Comparison of ENCODE assay signal across 16 cellular contexts in the genomic region with DNA sequence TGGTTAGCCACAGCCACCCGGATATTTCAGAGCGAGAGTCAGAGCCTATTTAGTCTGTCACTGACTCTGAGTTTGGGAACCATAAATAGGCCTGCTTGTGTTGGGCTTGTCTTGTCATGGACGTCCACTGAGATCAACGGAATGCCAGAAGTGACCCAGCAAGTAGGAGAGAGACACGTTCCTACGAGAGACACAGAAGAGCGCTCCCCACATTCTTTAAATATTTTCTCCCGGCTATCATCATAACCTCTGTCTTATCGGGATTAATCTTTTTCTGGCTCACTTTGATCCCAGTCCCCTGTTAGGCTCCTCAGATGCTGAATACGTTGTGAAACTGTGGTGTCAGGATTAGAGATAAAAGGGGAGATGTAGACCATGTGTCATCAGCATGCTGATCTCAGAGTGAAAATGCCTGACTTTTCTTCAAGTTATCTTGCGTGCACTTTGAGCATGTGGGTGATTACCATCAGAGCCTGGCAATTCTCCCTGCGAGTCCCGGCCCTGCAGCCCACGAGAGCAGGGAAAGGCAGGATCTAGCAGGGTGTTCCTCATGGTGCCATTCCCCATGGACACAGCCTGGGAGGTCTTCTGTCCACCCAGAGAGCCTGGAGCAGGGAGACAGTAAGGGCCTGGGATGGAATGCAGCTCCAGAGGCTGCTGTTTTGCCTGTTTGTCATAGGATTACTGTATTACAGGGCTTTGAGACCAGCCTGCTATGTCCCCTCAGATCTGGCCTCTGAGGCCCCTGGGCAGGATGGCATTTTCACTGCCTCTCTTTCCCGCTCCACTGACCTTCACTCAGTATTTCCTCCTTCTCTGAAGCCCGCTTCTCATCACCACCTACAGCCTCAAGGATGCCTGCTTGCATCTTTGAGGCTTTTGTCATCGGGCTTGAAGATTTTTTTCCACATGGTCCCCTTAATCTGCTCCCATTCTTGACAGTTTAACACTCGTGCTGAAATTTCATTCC. TPM values are rescaled to one million over a fixed set of nuclear protein-coding genes. Genes with fewer than 3 reads are reported as not detected.
DNase-seq lines count a peak whose midpoint lies in the region; ATAC-seq, FAIRE-seq and TF ChIP-seq lines count a peak whose summit lies in the region.
"Had no signal": no experiment of that assay in that cellular context is flagged by ENCODE, and none has a peak within 500 bp of the region (broad histone marks: within the 10 kb centered on the region; RNA-seq: fewer than 3 reads in every experiment).

No MANE protein-coding gene starts in this region.

- H3K27me3 Mint-ChIP-seq in mesothelial cell of epicardium (ENCODE audit: low read depth) = no peaks in the 10 kb centered on the region
- H3K27me3 Mint-ChIP-seq: activated naive CD8-positive, alpha-beta T cell treated with anti-CD3 and anti-CD28 coated beads, Interleukin-2, amount 10 ng/mL, durations not matched to agents 7 days and 5 days; IgD-negative memory B cell had no signal

- POLR2A ChIA-PET in A549 (lab: Yijun Ruan, JAX) = no interaction called here

- DNase-seq in A549 (ENCODE audit: low read depth in 1 of 2, low spot score in 1 of 2) (peak; percentile 25 to 79), HTR-8/SVneo (ENCODE audit: insufficient read length, low spot score) (peak; percentile 62), bronchial epithelial cell (ENCODE audit: low read depth) (peak; percentile 5), mesothelial cell of epicardium (ENCODE audit: low spot score in 2 of 2, unreplicated experiment in 2 of 2) (peak in 1 of 2 experiments; percentile 50), NCI-H82 treated with DMSO at 0.1 percent for 48 hours (lab: John Stamatoyannopoulos, UW; ENCODE audit: unreplicated experiment) (no peak)
- DNase-seq in stimulated activated CD4-positive, alpha-beta T cell treated with anti-CD3 and anti-CD28 coated beads, Interleukin-4, amount 100 ng/mL, for 24 hours = no peak
- DNase-seq: activated CD8-positive, alpha-beta memory T cell treated with anti-CD3 and anti-CD28 coated beads for 24 hours; activated naive CD8-positive, alpha-beta T cell treated with anti-CD3 and anti-CD28 coated beads, Interleukin-2, amount 10 ng/mL, durations not matched to agents 7 days and 5 days; esophagus squamous epithelium; NCI-H2171 treated with DMSO at 0.1 percent for 48 hours; stimulated activated CD4-positive, alpha-beta T cell treated with anti-CD3 and anti-CD28 coated beads, Interleukin-4, amount 100 ng/mL, for 1 hour; thyroid gland had no signal

- peak overlapping the region; percentile 32 for H3K4me3 Mint-ChIP-seq in mesothelial cell of epicardium
- H3K4me3 Mint-ChIP-seq: activated naive CD8-positive, alpha-beta T cell treated with anti-CD3 and anti-CD28 coated beads, Interleukin-2, amount 10 ng/mL, durations not matched to agents 7 days and 5 days had no signal

- CTCF ChIA-PET in A549 (lab: Yijun Ruan, JAX) = no interaction called here

- TF ChIP-seq RAD21 in A549 (conservative IDR thresholded peaks at IDR 0.05 in 1 of 2, IDR thresholded peaks at IDR 0.05 in 1 of 2) = peak in 1 of 2 experiments; percentile 48; a peak in 4 of 5 replicates

- H3K4me2 ChIP-seq in A549 = peak overlapping the region; percentile 54

- H3K4me1 ChIP-seq in A549 = peaks cover 45% of the 10 kb centered on the region
- H3K4me1 ChIP-seq: thyroid gland had no signal

- H3K27ac ChIP-seq in A549 = peak overlapping the region; percentile 90 to 91
- H3K27ac ChIP-seq: esophagus squamous epithelium, SK-N-MC, thyroid gland had no signal

- peak; percentile 81 to 84 for ATAC-seq in A549
- ATAC-seq in HG03432 (IDR thresholded peaks at IDR 0.05; ENCODE audit: unreplicated experiment) = no peak
- ATAC-seq in GM18858 (IDR thresholded peaks at IDR 0.05; ENCODE audit: unreplicated experiment) = no peak

- H3K4me1 Mint-ChIP-seq in mesothelial cell of epicardium = peaks cover 59% of the 10 kb centered on the region
- H3K4me1 Mint-ChIP-seq: activated naive CD8-positive, alpha-beta T cell treated with anti-CD3 and anti-CD28 coated beads, Interleukin-2, amount 10 ng/mL, durations not matched to agents 7 days and 5 days; IgD-negative memory B cell had no signal

- 27% methylated on average over 16 of the region's 18 CpGs for WGBS in A549 (ENCODE audit: missing lambda C conversion rate)

- H3K36me3 Mint-ChIP-seq in mesothelial cell of epicardium = peaks cover 4% of the 10 kb centered on the region
- H3K36me3 Mint-ChIP-seq: activated naive CD8-positive, alpha-beta T cell treated with anti-CD3 and anti-CD28 coated beads, Interleukin-2, amount 10 ng/mL, durations not matched to agents 7 days and 5 days; IgD-negative memory B cell had no signal

- H3K27ac Mint-ChIP-seq in mesothelial cell of epicardium = peak overlapping the region; percentile 98
- H3K27ac Mint-ChIP-seq: activated naive CD8-positive, alpha-beta T cell treated with anti-CD3 and anti-CD28 coated beads, Interleukin-2, amount 10 ng/mL, durations not matched to agents 7 days and 5 days had no signal

- no peak for TF ChIP-seq CTCF in A549 (IDR thresholded peaks at IDR 0.05)
- TF ChIP-seq CTCF in bronchial epithelial cell (IDR thresholded peaks at IDR 0.05; ENCODE audit: insufficient read depth, low read length, severe bottlenecking) = no peak
- no peak for TF ChIP-seq CTCF in mesothelial cell of epicardium (IDR thresholded peaks at IDR 0.05; ENCODE audit: unreplicated experiment)

- TF ChIP-seq EP300 in A549 (IDR thresholded peaks at IDR 0.05) = peak; percentile 77 to 97; a peak in 4 of 5 replicates

- H3K27me3 ChIP-seq in bronchial epithelial cell (ENCODE audit: control insufficient read depth, insufficient read depth, low read length) = no peaks in the 10 kb centered on the region
- H3K27me3 ChIP-seq: esophagus squamous epithelium, thyroid gland had no signal

- H3K4me3 ChIP-seq in A549 = no peak overlapping the region
- H3K4me3 ChIP-seq in bronchial epithelial cell (ENCODE audit: low read depth, low read length) = no peak overlapping the region
- H3K4me3 ChIP-seq: esophagus squamous epithelium, SK-N-MC, thyroid gland had no signal

- no peaks in the 10 kb centered on the region for H3K9me3 ChIP-seq in A549
- H3K9me3 ChIP-seq: esophagus squamous epithelium, thyroid gland had no signal

- H3K36me3 ChIP-seq in bronchial epithelial cell (ENCODE audit: control insufficient read depth, insufficient read depth, low read length) = no peaks in the 10 kb centered on the region
- H3K36me3 ChIP-seq: esophagus squamous epithelium, thyroid gland had no signal

- peaks cover 3% of the 10 kb centered on the region for H3K9me3 Mint-ChIP-seq in mesothelial cell of epicardium

- peak; percentile 18 for FAIRE-seq in A549 (lab: Jason Lieb, UNC)
- FAIRE-seq in HTR-8/SVneo (lab: Jason Lieb, UNC) = peak; percentile 88
- FAIRE-seq in bronchial epithelial cell (lab: Jason Lieb, UNC) = no peak

- no peak for TF ChIP-seq POLR2A in A549 (IDR thresholded peaks at IDR 0.05; ENCODE audit: low read length)

TF ChIP-seq in A549, 52 proteins besides CTCF, POLR2A, EP300 and RAD21 (continues in another document):
- TF ChIP-seq, protein P1, sequence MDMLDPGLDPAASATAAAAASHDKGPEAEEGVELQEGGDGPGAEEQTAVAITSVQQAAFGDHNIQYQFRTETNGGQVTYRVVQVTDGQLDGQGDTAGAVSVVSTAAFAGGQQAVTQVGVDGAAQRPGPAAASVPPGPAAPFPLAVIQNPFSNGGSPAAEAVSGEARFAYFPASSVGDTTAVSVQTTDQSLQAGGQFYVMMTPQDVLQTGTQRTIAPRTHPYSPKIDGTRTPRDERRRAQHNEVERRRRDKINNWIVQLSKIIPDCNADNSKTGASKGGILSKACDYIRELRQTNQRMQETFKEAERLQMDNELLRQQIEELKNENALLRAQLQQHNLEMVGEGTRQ (IDR thresholded peaks at IDR 0.05) = no peak
- TF ChIP-seq, protein P2, sequence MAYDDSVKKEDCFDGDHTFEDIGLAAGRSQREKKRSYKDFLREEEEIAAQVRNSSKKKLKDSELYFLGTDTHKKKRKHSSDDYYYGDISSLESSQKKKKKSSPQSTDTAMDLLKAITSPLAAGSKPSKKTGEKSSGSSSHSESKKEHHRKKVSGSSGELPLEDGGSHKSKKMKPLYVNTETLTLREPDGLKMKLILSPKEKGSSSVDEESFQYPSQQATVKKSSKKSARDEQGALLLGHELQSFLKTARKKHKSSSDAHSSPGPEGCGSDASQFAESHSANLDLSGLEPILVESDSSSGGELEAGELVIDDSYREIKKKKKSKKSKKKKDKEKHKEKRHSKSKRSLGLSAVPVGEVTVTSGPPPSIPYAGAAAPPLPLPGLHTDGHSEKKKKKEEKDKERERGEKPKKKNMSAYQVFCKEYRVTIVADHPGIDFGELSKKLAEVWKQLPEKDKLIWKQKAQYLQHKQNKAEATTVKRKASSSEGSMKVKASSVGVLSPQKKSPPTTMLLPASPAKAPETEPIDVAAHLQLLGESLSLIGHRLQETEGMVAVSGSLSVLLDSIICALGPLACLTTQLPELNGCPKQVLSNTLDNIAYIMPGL (CRISPR knock-in tag; IDR thresholded peaks at IDR 0.05; ENCODE audit: borderline replicate concordance) = no peak
- no peak for TF ChIP-seq ESRRA (IDR thresholded peaks at IDR 0.05; ENCODE audit: borderline replicate concordance, low read length)
- TF ChIP-seq, protein P3, sequence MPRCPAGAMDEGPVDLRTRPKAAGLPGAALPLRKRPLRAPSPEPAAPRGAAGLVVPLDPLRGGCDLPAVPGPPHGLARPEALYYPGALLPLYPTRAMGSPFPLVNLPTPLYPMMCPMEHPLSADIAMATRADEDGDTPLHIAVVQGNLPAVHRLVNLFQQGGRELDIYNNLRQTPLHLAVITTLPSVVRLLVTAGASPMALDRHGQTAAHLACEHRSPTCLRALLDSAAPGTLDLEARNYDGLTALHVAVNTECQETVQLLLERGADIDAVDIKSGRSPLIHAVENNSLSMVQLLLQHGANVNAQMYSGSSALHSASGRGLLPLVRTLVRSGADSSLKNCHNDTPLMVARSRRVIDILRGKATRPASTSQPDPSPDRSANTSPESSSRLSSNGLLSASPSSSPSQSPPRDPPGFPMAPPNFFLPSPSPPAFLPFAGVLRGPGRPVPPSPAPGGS (IDR thresholded peaks at IDR 0.05) = peak; percentile 74; the same call in 2 of the 3 replicates
- TF ChIP-seq GATA3 (IDR thresholded peaks at IDR 0.05; ENCODE audit: borderline replicate concordance) = peak; percentile 96
- TF ChIP-seq NFE2L2 (conservative IDR thresholded peaks at IDR 0.05; ENCODE audit: low read length) = no peak
- no peak for TF ChIP-seq RARB (CRISPR knock-in tag; IDR thresholded peaks at IDR 0.05)
- TF ChIP-seq, protein P4, sequence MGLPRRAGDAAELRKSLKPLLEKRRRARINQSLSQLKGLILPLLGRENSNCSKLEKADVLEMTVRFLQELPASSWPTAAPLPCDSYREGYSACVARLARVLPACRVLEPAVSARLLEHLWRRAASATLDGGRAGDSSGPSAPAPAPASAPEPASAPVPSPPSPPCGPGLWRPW (IDR thresholded peaks at IDR 0.05) = peak; percentile 50; the same call in 1 of the 2 replicates

RNA-seq across cellular contexts. Expression of a gene that starts 2.8 kb away (rescaled TPM):
- polyA plus RNA-seq in A549 (2011; rRNA removed) (2.4 and 2.6 TPM in 2 replicates), A549 (2017; fragmentation: RNase III; extraction: RNeasy Plus Mini Kit Qiagen cat#74134 plus additional on column Dnase treatment) (4.8 to 7.3 TPM (median 5.7 TPM) in 3 replicates)
- 0.28 and 0.36 TPM in 2 replicates for polyA plus RNA-seq in A549 (2012; cell fraction: cytosol; rRNA removed)
- polyA plus RNA-seq in A549 (2012; cell fraction: nucleus; rRNA removed) = 1.2 and 1.7 TPM in 2 replicates
- 8.3 and 9.1 TPM in 2 replicates for polyA minus RNA-seq in A549 (2011; rRNA and poly(A)+ RNA removed)
- total RNA-seq in bronchial epithelial cell (1.2 and 1.3 TPM in 2 replicates), mesothelial cell of epicardium (104 to 107 TPM (median 106 TPM) in 3 replicates)
- total RNA-seq: activated naive CD8-positive, alpha-beta T cell treated with anti-CD3 and anti-CD28 coated beads, Interleukin-2, amount 10 ng/mL, durations not matched to agents 7 days and 5 days had no signal
- polyA plus RNA-seq: IgD-negative memory B cell had no signal

Comparison
In these comparisons a context has a peak if more than half of its experiments do, and no peak if none do; other contexts are left out.
1. ATAC-seq: peak in A549 (2 of 2); none in HG03432 (single experiment) and GM18858 (single experiment).
2. DNase-seq: peak in A549 (2 of 2), HTR-8/SVneo (single experiment) and bronchial epithelial cell (single experiment); none in stimulated activated CD4-positive, alpha-beta T cell treated with anti-CD3 and anti-CD28 coated beads, Interleukin-4, amount 100 ng/mL, for 24 hours (single experiment) and NCI-H82 treated with DMSO at 0.1 percent for 48 hours (single experiment).
3. RNA of a gene that starts 2.8 kb away (total RNA-seq): 104 to 107 TPM in mesothelial cell of epicardium; 1.2 to 1.3 TPM in bronchial epithelial cell; every median in the first group is over 10 times any median in the second.